ENCODE assay signal across 18 cellular contexts in the genomic region with DNA sequence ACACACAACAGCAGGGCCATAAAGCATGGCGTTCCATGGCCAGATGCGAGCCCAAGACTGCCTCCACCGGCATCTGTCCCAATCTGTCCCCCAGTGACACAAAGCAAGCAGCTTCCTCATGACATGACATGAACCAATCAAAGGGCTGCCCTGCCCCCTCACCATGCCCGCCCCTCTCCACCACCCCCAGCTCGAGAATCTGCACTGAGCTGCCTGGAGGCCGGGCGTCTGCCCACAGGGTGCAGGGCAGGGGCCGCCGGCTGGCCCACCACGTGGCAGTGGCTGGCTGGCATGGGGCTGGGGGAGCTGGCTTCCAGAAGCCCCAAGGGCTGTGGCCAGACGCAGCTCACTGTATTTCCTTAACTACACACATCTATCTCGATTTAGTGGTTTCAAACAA. TPM values are rescaled to one million over a fixed set of nuclear protein-coding genes. Genes with fewer than 3 reads are reported as not detected.
DNase-seq lines count a peak whose midpoint lies in the region; ATAC-seq and TF ChIP-seq lines count a peak whose summit lies in the region.
"Had no signal": no experiment of that assay in that cellular context is flagged by ENCODE, and none has a peak within 500 bp of the region (broad histone marks: within the 10 kb centered on the region; RNA-seq: fewer than 3 reads in every experiment).

No MANE protein-coding gene starts in this region.

- H3K27me3 ChIP-seq in CD8-positive, alpha-beta T cell (ENCODE audit: insufficient read depth, low read length) = no peaks in the 10 kb centered on the region
- H3K27me3 ChIP-seq in aorta (ENCODE audit: control insufficient read depth in 1 of 2, insufficient read depth in 2 of 2, low read length in 1 of 2) = no peaks in the 10 kb centered on the region
- no peaks in the 10 kb centered on the region for H3K27me3 ChIP-seq in brain microvascular endothelial cell (replicated peaks)
- H3K27me3 ChIP-seq: body of pancreas, Peyer's patch, transverse colon had no signal

- no peaks in the 10 kb centered on the region for H3K36me3 Mint-ChIP-seq in CD8-positive, alpha-beta T cell
- H3K36me3 Mint-ChIP-seq: activated naive CD4-positive, alpha-beta T cell treated with anti-CD3 and anti-CD28 coated beads, Interleukin-2, amount 10 ng/mL, durations not matched to agents 7 days and 5 days; CD14-positive monocyte; memory B cell; T-cell had no signal

- no peaks in the 10 kb centered on the region for H3K27me3 Mint-ChIP-seq in CD8-positive, alpha-beta T cell (ENCODE audit: low read depth)
- H3K27me3 Mint-ChIP-seq: activated naive CD4-positive, alpha-beta T cell treated with anti-CD3 and anti-CD28 coated beads, Interleukin-2, amount 10 ng/mL, durations not matched to agents 7 days and 5 days; T-cell had no signal

- no peak overlapping the region for H3K27ac Mint-ChIP-seq in CD8-positive, alpha-beta T cell
- H3K27ac Mint-ChIP-seq: activated naive CD4-positive, alpha-beta T cell treated with anti-CD3 and anti-CD28 coated beads, Interleukin-2, amount 10 ng/mL, durations not matched to agents 7 days and 5 days; CD14-positive monocyte; memory B cell; T-cell had no signal

- H3K36me3 ChIP-seq in CD8-positive, alpha-beta T cell (ENCODE audit: insufficient read depth, low read length) = no peaks in the 10 kb centered on the region
- H3K36me3 ChIP-seq in aorta (ENCODE audit: control insufficient read depth in 1 of 2, insufficient read depth in 2 of 2, low read length in 1 of 2) = no peaks in the 10 kb centered on the region
- no peaks in the 10 kb centered on the region for H3K36me3 ChIP-seq in brain microvascular endothelial cell (replicated peaks)
- H3K36me3 ChIP-seq: Peyer's patch, transverse colon had no signal

- TF ChIP-seq CTCF in CD8-positive, alpha-beta T cell (IDR thresholded peaks at IDR 0.05) = no peak
- TF ChIP-seq CTCF in brain microvascular endothelial cell (IDR thresholded peaks at IDR 0.05; ENCODE audit: low read depth, low read length, missing control alignments) = no peak

- H3K4me3 Mint-ChIP-seq in CD8-positive, alpha-beta T cell = no peak overlapping the region
- H3K4me3 Mint-ChIP-seq: activated naive CD4-positive, alpha-beta T cell treated with anti-CD3 and anti-CD28 coated beads, Interleukin-2, amount 10 ng/mL, durations not matched to agents 7 days and 5 days; CD14-positive monocyte; memory B cell; T-cell had no signal

- DNase-seq in Right ventricle myocardium inferior (ENCODE audit: missing footprints) (peak; percentile 54), cardiac septum (ENCODE audit: low spot score) (no peak), anterior cingulate cortex (lab: John Stamatoyannopoulos, UW) (peak in 30 of 58 donors; percentile 9 to 80 (median 36)), islet precursor cell (peak; percentile 77), substantia nigra (lab: John Stamatoyannopoulos, UW) (peak in 32 of 49 donors; percentile 12 to 77 (median 44)), aorta (no peak), brain microvascular endothelial cell (no peak)
- no peak for DNase-seq in CD8-positive, alpha-beta T cell
- DNase-seq: activated naive CD4-positive, alpha-beta T cell treated with anti-CD3 and anti-CD28 coated beads, Interleukin-2, amount 10 ng/mL, durations not matched to agents 7 days and 5 days; body of pancreas; NCI-H187 treated with DMSO at 0.1 percent for 48 hours; NCI-H526 treated with DMSO at 0.1 percent for 48 hours; Peyer's patch; T-cell; transverse colon had no signal

- H3K4me1 Mint-ChIP-seq in CD8-positive, alpha-beta T cell (ENCODE audit: low read depth) = no peaks in the 10 kb centered on the region
- H3K4me1 Mint-ChIP-seq: activated naive CD4-positive, alpha-beta T cell treated with anti-CD3 and anti-CD28 coated beads, Interleukin-2, amount 10 ng/mL, durations not matched to agents 7 days and 5 days; CD14-positive monocyte; memory B cell; T-cell had no signal

- H3K9me3 Mint-ChIP-seq in CD8-positive, alpha-beta T cell = no peaks in the 10 kb centered on the region
- H3K9me3 Mint-ChIP-seq: memory B cell, T-cell had no signal

- in situ Hi-C loops in brain microvascular endothelial cell (cut with HindIII; ENCODE audit: low pct_ligation_motif_present, low sequenced_read_pairs) = no loop called here

- 58 to 60% methylated on average over 12 of the region's 12 CpGs for WGBS in aorta, 2 donors

- H3K4me1 ChIP-seq in CD8-positive, alpha-beta T cell (ENCODE audit: insufficient read depth, low read length) = no peaks in the 10 kb centered on the region
- no peaks in the 10 kb centered on the region for H3K4me1 ChIP-seq in aorta (ENCODE audit: control insufficient read depth in 1 of 2, insufficient read depth in 2 of 2, low read length in 2 of 2)
- H3K4me1 ChIP-seq: body of pancreas, Peyer's patch, transverse colon had no signal

- CTCF ChIA-PET in CD8-positive, alpha-beta T cell (lab: Charles Lee) = no interaction called here

- H3K9me3 ChIP-seq in CD8-positive, alpha-beta T cell (ENCODE audit: low read length) = no peaks in the 10 kb centered on the region
- H3K9me3 ChIP-seq in aorta (ENCODE audit: control insufficient read depth, low read length) = no peaks in the 10 kb centered on the region
- H3K9me3 ChIP-seq: body of pancreas, Peyer's patch, transverse colon had no signal

- intact Hi-C loops in Right ventricle myocardium inferior (cut with DNase I) (no loop called here), cardiac septum (cut with DNase I) (no loop called here), aorta (cut with DNase I) (no loop called here)
- intact Hi-C loops in CD8-positive, alpha-beta T cell (cut with DNase I, micrococcal nuclease) = no loop called here

- no peak overlapping the region for H3K4me3 ChIP-seq in CD8-positive, alpha-beta T cell (ENCODE audit: low read depth, low read length)
- H3K4me3 ChIP-seq in aorta (ENCODE audit: low read length in 2 of 2) (no peak overlapping the region), brain microvascular endothelial cell (ENCODE audit: low read depth, low read length) (no peak overlapping the region)
- H3K4me3 ChIP-seq: body of pancreas, Peyer's patch, transverse colon had no signal

- no peak for ATAC-seq in Right ventricle myocardium inferior
- no peak for ATAC-seq in CD8-positive, alpha-beta T cell
- ATAC-seq in aorta (ENCODE audit: low FRiP score) = no peak
- ATAC-seq: activated CD4-positive, CD25-positive, alpha-beta regulatory T cell treated with anti-CD3 and anti-CD28 coated beads, Interleukin-2, amount 50 U/mL, for 24 hours; body of pancreas; T-cell had no signal

- POLR2A ChIA-PET in CD8-positive, alpha-beta T cell (lab: Charles Lee) = no interaction called here

- H3K27ac ChIP-seq in substantia nigra (ENCODE audit: low read depth, low read length, poor library complexity, severe bottlenecking) (peak overlapping the region; percentile 67), aorta (ENCODE audit: low read depth in 1 of 2, low read length in 2 of 2) (no peak overlapping the region), brain microvascular endothelial cell (no peak overlapping the region)
- no peak overlapping the region for H3K27ac ChIP-seq in CD8-positive, alpha-beta T cell (ENCODE audit: low read depth, low read length)
- H3K27ac ChIP-seq: body of pancreas, Peyer's patch, transverse colon had no signal

RNA-seq across cellular contexts. Expression of a gene that starts 27.8 kb away (rescaled TPM):
- total RNA-seq in Right ventricle myocardium inferior = 0.73 TPM
- 6.5 TPM for total RNA-seq in cardiac septum
- total RNA-seq in CD8-positive, alpha-beta T cell = not detected
- 1 to 10 TPM in 1 of 2 donors, under 1 TPM in 1; 0.94 to 3.5 TPM for total RNA-seq in aorta
- under 1 TPM; 0.13 to 0.38 TPM for polyA plus RNA-seq in aorta
- polyA plus RNA-seq: CD14-positive monocyte had no signal

Comparison
In these comparisons a context has a peak if more than half of its experiments do, and no peak if none do; other contexts are left out.
1. DNase-seq: peak in Right ventricle myocardium inferior (single experiment), anterior cingulate cortex (30 of 58), islet precursor cell (single experiment) and substantia nigra (32 of 49); none in cardiac septum (single experiment), CD8-positive, alpha-beta T cell (0 of 7), aorta (0 of 2) and brain microvascular endothelial cell (single experiment).